In the genomic region with DNA sequence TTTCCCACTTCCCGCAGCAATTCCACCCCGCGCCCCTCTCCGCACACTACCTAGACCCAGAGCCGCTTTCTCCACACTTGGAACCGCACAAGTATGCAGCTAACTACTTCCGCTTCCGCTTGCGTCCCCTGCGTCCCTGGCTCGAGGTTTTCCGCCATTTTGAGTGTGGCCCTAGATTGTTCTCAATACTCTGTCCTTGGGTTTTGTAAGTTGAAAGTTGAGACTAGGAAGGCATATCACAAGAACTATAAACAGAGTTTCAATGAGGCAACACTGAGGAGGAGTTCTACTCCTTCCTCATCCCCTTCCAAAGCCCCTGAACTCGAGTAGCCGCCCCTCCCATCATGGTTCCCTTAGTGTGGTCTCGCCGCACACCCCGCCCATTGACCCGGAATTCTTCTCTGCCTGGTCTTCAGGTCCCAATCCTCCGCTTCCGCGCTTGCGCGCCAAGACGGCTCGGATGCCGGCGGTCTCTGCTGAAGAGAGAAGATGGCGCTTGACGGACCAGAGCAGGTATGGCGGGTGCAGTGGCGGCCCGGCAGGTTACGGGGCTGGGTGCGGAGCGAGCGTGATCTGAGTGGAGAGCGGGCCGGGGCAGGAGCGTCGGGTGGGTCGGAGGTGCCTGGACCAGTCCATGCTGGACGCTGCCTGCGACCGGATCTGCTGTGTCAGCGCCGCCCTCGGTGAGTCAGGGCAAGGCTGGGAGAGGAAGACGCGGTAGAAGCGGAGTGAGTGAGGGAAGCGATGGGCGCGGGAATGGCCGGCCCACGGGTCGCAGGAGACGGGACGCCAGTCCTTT, we compare ENCODE assay signal across 8 cellular contexts. TPM values are rescaled to one million over a fixed set of nuclear protein-coding genes. Genes with fewer than 3 reads are reported as not detected.
A peak's percentile ranks its signal among the peaks of the same experiment; 100 is the strongest.
DNase-seq lines count a peak whose midpoint lies in the region; ATAC-seq and TF ChIP-seq lines count a peak whose summit lies in the region.

A gene with protein sequence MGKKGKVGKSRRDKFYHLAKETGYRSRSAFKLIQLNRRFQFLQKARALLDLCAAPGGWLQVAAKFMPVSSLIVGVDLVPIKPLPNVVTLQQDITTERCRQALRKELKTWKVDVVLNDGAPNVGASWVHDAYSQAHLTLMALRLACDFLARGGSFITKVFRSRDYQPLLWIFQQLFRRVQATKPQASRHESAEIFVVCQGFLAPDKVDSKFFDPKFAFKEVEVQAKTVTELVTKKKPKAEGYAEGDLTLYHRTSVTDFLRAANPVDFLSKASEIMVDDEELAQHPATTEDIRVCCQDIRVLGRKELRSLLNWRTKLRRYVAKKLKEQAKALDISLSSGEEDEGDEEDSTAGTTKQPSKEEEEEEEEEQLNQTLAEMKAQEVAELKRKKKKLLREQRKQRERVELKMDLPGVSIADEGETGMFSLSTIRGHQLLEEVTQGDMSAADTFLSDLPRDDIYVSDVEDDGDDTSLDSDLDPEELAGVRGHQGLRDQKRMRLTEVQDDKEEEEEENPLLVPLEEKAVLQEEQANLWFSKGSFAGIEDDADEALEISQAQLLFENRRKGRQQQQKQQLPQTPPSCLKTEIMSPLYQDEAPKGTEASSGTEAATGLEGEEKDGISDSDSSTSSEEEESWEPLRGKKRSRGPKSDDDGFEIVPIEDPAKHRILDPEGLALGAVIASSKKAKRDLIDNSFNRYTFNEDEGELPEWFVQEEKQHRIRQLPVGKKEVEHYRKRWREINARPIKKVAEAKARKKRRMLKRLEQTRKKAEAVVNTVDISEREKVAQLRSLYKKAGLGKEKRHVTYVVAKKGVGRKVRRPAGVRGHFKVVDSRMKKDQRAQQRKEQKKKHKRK (minus strand): TSS at position 662 of the 799 bp plus-strand sequence. CDS start 761 bp downstream, outside the sequence.
TSS of gene PSMC5 (plus strand) at position 430 of the 799 bp plus-strand sequence. CDS start at position 490, 60 bp downstream.

- intact Hi-C loops in CD4-positive, alpha-beta T cell (cut with DNase I, micrococcal nuclease): loop anchor here (1.0 to 5.0 kb wide), 5 partner anchors 16 to 205 kb away; partner anchors contain the start of genes CCDC47 (in 2 of the 2) and MAP3K3 (in 1 of the 2)
- intact Hi-C loops in dorsolateral prefrontal cortex (cut with DNase I) (loop anchor here (1.0 to 10.0 kb wide), 5 partner anchors 52 to 678 kb away; partner anchors contain the start of genes CCDC47 (in 1 of the 2), CEP95 (in 1 of the 2), DDX42 (in 1 of the 2) and DDX5 (in 1 of the 2)), right lobe of liver (cut with DNase I) (no loop called here)

- no peaks in the 10 kb centered on the region for H3K9me3 Mint-ChIP-seq in CD4-positive, alpha-beta T cell

- H3K27ac Mint-ChIP-seq in CD4-positive, alpha-beta T cell: peak within 1 kb of the TSS; percentile 96

- peaks cover 6 to 65% (median 29%) of the 10 kb centered on the region in 4 donors for H3K36me3 ChIP-seq in right lobe of liver

- peaks cover 100% of the 10 kb centered on the region for H3K36me3 Mint-ChIP-seq in CD4-positive, alpha-beta T cell (ENCODE audit: low read depth)

- H3K4me1 ChIP-seq in right lobe of liver: peaks cover 0 to 24% (median 5%) of the 10 kb centered on the region in 4 donors

- POLR2A ChIA-PET in CD4-positive, alpha-beta T cell (lab: Charles Lee): interaction anchor here (0.6 to 7.3 kb wide), 15 partner anchors 9 to 678 kb away, joined by 3 to 86 read pairs (median 4); partner anchors contain the start of genes CCDC47, DDX42, LIMD2 and MAP3K3

- H3K4me3 ChIP-seq in dorsolateral prefrontal cortex (peak within 1 kb of the TSS; percentile 67 to 99 (median 92)), right lobe of liver (peak within 1 kb of the TSS; percentile 82 to 98 (median 95))

- TF ChIP-seq CTCF in CD4-positive, alpha-beta T cell (IDR thresholded peaks at IDR 0.05): peak; percentile 65
- TF ChIP-seq CTCF in dorsolateral prefrontal cortex (IDR thresholded peaks at IDR 0.05 in 54 of 56, conservative IDR thresholded peaks at IDR 0.05 in 2 of 56; ENCODE audit: low read depth in 1 of 56, partially characterized antibody in 56 of 56) (peak in 52 of 56 donors; percentile 16 to 62 (median 46)), right lobe of liver (IDR thresholded peaks at IDR 0.05) (peak in 3 of 4 donors; percentile 37 to 54 (median 42))

- ATAC-seq in CD4-positive, alpha-beta T cell (ENCODE audit: poor library complexity): peak; percentile 93
- peak; percentile 90 for ATAC-seq in GM19397 (IDR thresholded peaks at IDR 0.05; ENCODE audit: unreplicated experiment)
- peak; percentile 82 for ATAC-seq in HG03571 (IDR thresholded peaks at IDR 0.05; ENCODE audit: unreplicated experiment)
- peak; percentile 91 to 95 (median 94) for ATAC-seq in right lobe of liver

- peak within 1 kb of the TSS; percentile 94 for H3K4me3 Mint-ChIP-seq in CD4-positive, alpha-beta T cell

- H3K4me1 Mint-ChIP-seq in CD4-positive, alpha-beta T cell (ENCODE audit: low read depth): peaks cover 75% of the 10 kb centered on the region

- peak; percentile 91 to 96 (median 93) for DNase-seq in CD4-positive, alpha-beta T cell
- peak; percentile 97 for DNase-seq in NCI-H774 (lab: John Stamatoyannopoulos, UW)
- peak; percentile 96 to 97 for DNase-seq in activated CD4-positive, alpha-beta T cell treated with anti-CD3 and anti-CD28 coated beads, Interleukin-2, amount 50 U/mL, for 48 hours
- DNase-seq in dorsolateral prefrontal cortex: peak; percentile 96 to 98 (median 97)
- DNase-seq in right lobe of liver: peak; percentile 95 to 97 (median 97)
- DNase-seq in stimulated activated CD4-positive, alpha-beta T cell treated with anti-CD3 and anti-CD28 coated beads, Interleukin-4, amount 100 ng/mL, for 4 hours: peak; percentile 89 to 95

- no peaks in the 10 kb centered on the region for H3K27me3 ChIP-seq in CD4-positive, alpha-beta T cell (ENCODE audit: control insufficient read depth, insufficient read depth, low read length)
- H3K27me3 ChIP-seq in dorsolateral prefrontal cortex (no peaks in the 10 kb centered on the region), right lobe of liver (no peaks in the 10 kb centered on the region)

- WGBS in right lobe of liver (ENCODE audit: insufficient coverage, low coverage, low lambda C conversion rate, missing lambda C conversion rate): 0% methylated on average over 36 of the region's 58 CpGs

- TF ChIP-seq POLR2A in right lobe of liver (IDR thresholded peaks at IDR 0.05): peak; percentile 66

- H3K27ac ChIP-seq in CD4-positive, alpha-beta T cell (ENCODE audit: low read depth, low read length): peak within 1 kb of the TSS; percentile 77
- H3K27ac ChIP-seq in dorsolateral prefrontal cortex (peak within 1 kb of the TSS; percentile 80 to 100 (median 98)), right lobe of liver (peak within 1 kb of the TSS; percentile 89 to 96 (median 92))

- CTCF ChIA-PET in CD4-positive, alpha-beta T cell (lab: Charles Lee): interaction anchor here (0.9 to 5.6 kb wide), 5 partner anchors 8 to 52 kb away, joined by 3 to 21 read pairs (median 3); no protein-coding TSS in a partner anchor

- H3K9me3 ChIP-seq in CD4-positive, alpha-beta T cell (ENCODE audit: control insufficient read depth, low read length): no peaks in the 10 kb centered on the region
- H3K9me3 ChIP-seq in right lobe of liver: no peaks in the 10 kb centered on the region

- no peaks in the 10 kb centered on the region for H3K27me3 Mint-ChIP-seq in CD4-positive, alpha-beta T cell

RNA-seq across cellular contexts. Expression of the first gene that starts in this region (rescaled TPM):
- 10 to 100 TPM; 47.6 to 51.1 TPM for total RNA-seq in CD4-positive, alpha-beta T cell
- total RNA-seq in dorsolateral prefrontal cortex: 10 to 100 TPM; 13.7 to 39.6 (median 25.0) TPM
- total RNA-seq in right lobe of liver: 10 to 100 TPM; 12.9 to 25.9 (median 19.0) TPM

RNA-seq across cellular contexts. Expression of gene PSMC5, which starts in this region (rescaled TPM):
- 10 to 100 TPM; 83.1 to 84.6 TPM for total RNA-seq in CD4-positive, alpha-beta T cell
- total RNA-seq in dorsolateral prefrontal cortex: 100 to 1,000 TPM in 115 of 120 experiments, 10 to 100 TPM in 5; 89.5 to 186 (median 136) TPM
- total RNA-seq in right lobe of liver: 10 to 100 TPM; 52.7 to 70.9 (median 66.5) TPM

Comparison
In these comparisons a context has a peak if more than half of its experiments do, and no peak if none do; other contexts are left out.
1. Peak in every context shown above with its lines: DNase-seq, ATAC-seq, H3K4me3 ChIP-seq and H3K27ac ChIP-seq.
2. intact Hi-C loops: an anchor here in CD4-positive, alpha-beta T cell (1.0 to 5.0 kb wide) and dorsolateral prefrontal cortex (1.0 to 10.0 kb wide); none called in right lobe of liver.